In genomic region chr15:67547836-67548531, GRCh38 we compare ENCODE assay signal across 10 cellular contexts. TPM values are rescaled to one million over a fixed set of nuclear protein-coding genes. Genes with fewer than 3 reads are reported as not detected.
A peak's percentile ranks its signal among the peaks of the same experiment; 100 is the strongest.
DNase-seq lines count a peak whose midpoint lies in the region; FAIRE-seq and TF ChIP-seq lines count a peak whose summit lies in the region.
"Had no signal": no experiment of that assay in that cellular context is flagged by ENCODE, and none has a peak within 500 bp of the region (broad histone marks: within the 10 kb centered on the region; RNA-seq: fewer than 3 reads in every experiment).

No MANE protein-coding gene starts in this region.

- H3K4me3 ChIP-seq in A673 (ENCODE audit: low read depth, low read length, poor library complexity, severe bottlenecking) (peak overlapping the region; percentile 34), HUES64 (ENCODE audit: low read length) (no peak overlapping the region), bronchial epithelial cell (ENCODE audit: low read depth, low read length) (no peak overlapping the region), esophagus squamous epithelium (no peak overlapping the region), esophagus muscularis mucosa (no peak overlapping the region)
- H3K4me3 ChIP-seq: thoracic aorta had no signal

- no peak for TF ChIP-seq POLR2A in esophagus squamous epithelium (IDR thresholded peaks at IDR 0.05)
- TF ChIP-seq POLR2A in esophagus muscularis mucosa (IDR thresholded peaks at IDR 0.05; ENCODE audit: low read depth) = no peak

- 52% methylated on average over 4 of the region's 5 CpGs for WGBS in HUES64
- WGBS in esophagus squamous epithelium, 2 donors = 57 to 63% methylated on average over 5 of the region's 5 CpGs
- WGBS in esophagus muscularis mucosa = 65% methylated on average over 5 of the region's 5 CpGs

- H3K4me1 ChIP-seq in A673 (ENCODE audit: insufficient read depth, low read length, poor library complexity, severe bottlenecking) = peaks cover 35% of the 10 kb centered on the region
- peaks cover 28% of the 10 kb centered on the region for H3K4me1 ChIP-seq in HUES64 (ENCODE audit: insufficient read depth, low read length)
- H3K4me1 ChIP-seq in esophagus squamous epithelium = peaks cover 10 to 57% (median 13%) of the 10 kb centered on the region in 3 donors
- H3K4me1 ChIP-seq in esophagus muscularis mucosa = peaks cover 27 to 63% (median 37%) of the 10 kb centered on the region in 4 donors

- BruUV-seq in A673 (replicated peaks; lab: Mats Ljungman, UMichigan) = no TSS peak

- no peak for FAIRE-seq in bronchial epithelial cell (lab: Jason Lieb, UNC)

- TF ChIP-seq CTCF in A673 (conservative IDR thresholded peaks at IDR 0.05; ENCODE audit: low read depth, low read length) (no peak), bronchial epithelial cell (IDR thresholded peaks at IDR 0.05; ENCODE audit: insufficient read depth, low read length, severe bottlenecking) (no peak), esophagus squamous epithelium (IDR thresholded peaks at IDR 0.05) (no peak), esophagus muscularis mucosa (IDR thresholded peaks at IDR 0.05) (no peak)

- H3K36me3 ChIP-seq in A673 (ENCODE audit: insufficient read depth, low read length, poor library complexity, severe bottlenecking) (peaks cover 13% of the 10 kb centered on the region), HUES64 (ENCODE audit: insufficient read depth, low read length) (peaks cover 12% of the 10 kb centered on the region), bronchial epithelial cell (ENCODE audit: control insufficient read depth, insufficient read depth, low read length) (peaks cover 2% of the 10 kb centered on the region), esophagus squamous epithelium (peaks cover 0 to 41% (median 0%) of the 10 kb centered on the region in 3 donors), esophagus muscularis mucosa (peaks cover 0 to 23% (median 12%) of the 10 kb centered on the region in 4 donors)

- no peak for TF ChIP-seq EP300 in esophagus muscularis mucosa (IDR thresholded peaks at IDR 0.05)

- DNase-seq in A673 (ENCODE audit: low spot score) = peak; percentile 15
- DNase-seq in bronchial epithelial cell (ENCODE audit: low read depth) = peak; percentile 43
- peak; percentile 7 for DNase-seq in kidney tubule cell (ENCODE audit: low spot score)
- DNase-seq in esophagus squamous epithelium (lab: John Stamatoyannopoulos, UW) = no peak
- no peak for DNase-seq in stimulated activated CD4-positive, alpha-beta T cell treated with anti-CD3 and anti-CD28 coated beads, Interleukin-15, amount 100 ng/mL, for 24 hours
- no peak for DNase-seq in hypothalamus (lab: John Stamatoyannopoulos, UW)
- no peak for DNase-seq in esophagus muscularis mucosa (ENCODE audit: extremely low spot score)
- DNase-seq: activated CD4-positive, alpha-beta T cell treated with anti-CD3 and anti-CD28 coated beads, Interleukin-2, amount 50 U/mL, for 1 hour had no signal

- H3K27ac ChIP-seq in A673 (ENCODE audit: low read depth, low read length, poor library complexity, severe bottlenecking) (peak overlapping the region; percentile 68), HUES64 (ENCODE audit: low read depth, low read length) (peak overlapping the region; percentile 12; the same call in 1 of the 2 replicates), esophagus squamous epithelium (peak overlapping the region in 2 of 4 donors; percentile 11 to 17), esophagus muscularis mucosa (replicated peaks in 1 of 4) (peak overlapping the region in 2 of 4 donors; percentile 29 to 40)
- H3K27ac ChIP-seq: thoracic aorta had no signal

- POLR2A ChIA-PET in A673 (lab: Charles Lee; ENCODE audit: low non-redundant PET) = no interaction called here

- H3K27me3 ChIP-seq in A673 (replicated peaks; ENCODE audit: insufficient read depth, low read depth, low read length, poor library complexity) (no peaks in the 10 kb centered on the region), HUES64 (ENCODE audit: insufficient read depth, low read length) (no peaks in the 10 kb centered on the region), bronchial epithelial cell (ENCODE audit: control insufficient read depth, insufficient read depth, low read length) (no peaks in the 10 kb centered on the region), esophagus squamous epithelium (no peaks in the 10 kb centered on the region), esophagus muscularis mucosa (no peaks in the 10 kb centered on the region)

- no peak overlapping the region for H3K9ac ChIP-seq in HUES64 (ENCODE audit: low read depth, low read length)

- CTCF ChIA-PET in A673 (lab: Charles Lee) = no interaction called here

- no peaks in the 10 kb centered on the region for H3K9me3 ChIP-seq in A673 (ENCODE audit: low read depth, low read length, poor library complexity, severe bottlenecking)
- no peaks in the 10 kb centered on the region for H3K9me3 ChIP-seq in HUES64 (ENCODE audit: insufficient read depth, low read depth, low read length)
- H3K9me3 ChIP-seq in esophagus squamous epithelium = no peaks in the 10 kb centered on the region
- H3K9me3 ChIP-seq in esophagus muscularis mucosa = no peaks in the 10 kb centered on the region
- H3K9me3 ChIP-seq: thoracic aorta had no signal

- intact Hi-C loops in A673 (cut with micrococcal nuclease; ENCODE audit: unreplicated experiment) (no loop called here), esophagus squamous epithelium (cut with DNase I) (no loop called here), esophagus muscularis mucosa (cut with DNase I) (loop anchor here (10.0 kb wide), 1 partner anchor 287 kb away; no protein-coding TSS in a partner anchor)

RNA-seq across cellular contexts. Expression of gene MAP2K5, which starts 5.5 kb away (rescaled TPM):
- total RNA-seq in A673 (2021) (52.6 and 62.8 TPM in 2 replicates), bronchial epithelial cell (2.4 and 2.9 TPM in 2 replicates), esophagus squamous epithelium (1 to 10 TPM; 5.8 to 8.0 (median 7.0) TPM), esophagus muscularis mucosa (10 to 100 TPM in 3 of 4 donors, 1 to 10 TPM in 1; 7.8 to 11.9 (median 10.6) TPM)
- polyA plus RNA-seq in HUES64 (2013, experiment 1 of 2) = 11.9 TPM
- 22.9 TPM for polyA plus RNA-seq in HUES64 (2013, experiment 2 of 2)

RNA-seq across cellular contexts. Expression of gene C15orf61, which starts 27.1 kb away (rescaled TPM):
- total RNA-seq in A673 (2021) = 6.0 and 6.3 TPM in 2 replicates
- polyA plus RNA-seq in HUES64 (2013, experiment 1 of 2) = 1.3 TPM
- polyA plus RNA-seq in HUES64 (2013, experiment 2 of 2) = 2.5 TPM
- total RNA-seq in bronchial epithelial cell = 1.8 and 2.1 TPM in 2 replicates
- total RNA-seq in esophagus squamous epithelium = 1 to 10 TPM; 2.0 to 9.0 (median 3.5) TPM
- total RNA-seq in esophagus muscularis mucosa = 1 to 10 TPM; 3.8 to 8.1 (median 5.7) TPM

Comparison
In these comparisons a context has a peak if more than half of its experiments do, and no peak if none do; other contexts are left out.
1. DNase-seq: peak in A673 (single experiment), bronchial epithelial cell (single experiment) and kidney tubule cell (single experiment); none in esophagus squamous epithelium (single experiment), stimulated activated CD4-positive, alpha-beta T cell treated with anti-CD3 and anti-CD28 coated beads, Interleukin-15, amount 100 ng/mL, for 24 hours (single experiment), hypothalamus (0 of 51) and esophagus muscularis mucosa (single experiment).